In genomic region chr15:63392355-63393009, GRCh38 we compare ENCODE assay signal across 19 cellular contexts. TPM values are rescaled to one million over a fixed set of nuclear protein-coding genes. Genes with fewer than 3 reads are reported as not detected.
DNase-seq lines count a peak whose midpoint lies in the region; ATAC-seq, FAIRE-seq and TF ChIP-seq lines count a peak whose summit lies in the region.
"Had no signal": no experiment of that assay in that cellular context is flagged by ENCODE, and none has a peak within 500 bp of the region (broad histone marks: within the 10 kb centered on the region; RNA-seq: fewer than 3 reads in every experiment).

No MANE protein-coding gene starts in this region.

- H2AFZ ChIP-seq in K562 (ENCODE audit: low read depth, low read length): peak overlapping the region; percentile 91

- H3K9me1 ChIP-seq in K562 (ENCODE audit: control insufficient read depth, insufficient read depth, low read length): no peaks in the 10 kb centered on the region

- no peak for TF ChIP-seq RAD21 in K562 (CRISPR knock-in tag; conservative IDR thresholded peaks at IDR 0.05 in 1 of 2, IDR thresholded peaks at IDR 0.05 in 1 of 2)

- 2% methylated on average over 7 of the region's 7 CpGs for WGBS in K562 (ENCODE audit: insufficient coverage, low coverage, missing lambda C conversion rate)
- 19 to 22% methylated on average over 7 of the region's 7 CpGs for WGBS in thyroid gland, 2 donors
- WGBS in stomach, 5 donors: 37 to 71% (median 52%) methylated on average over 7 of the region's 7 CpGs

- H4K20me1 ChIP-seq in K562 (replicated peaks; ENCODE audit: control insufficient read depth, insufficient read depth, low read length): no peaks in the 10 kb centered on the region

- no peak for TF ChIP-seq POLR2A in breast epithelium (IDR thresholded peaks at IDR 0.05)
- no peak for TF ChIP-seq POLR2A in K562 (conservative IDR thresholded peaks at IDR 0.05)
- TF ChIP-seq POLR2A in thyroid gland (IDR thresholded peaks at IDR 0.05): peak in 1 of 2 donors; percentile 25
- TF ChIP-seq POLR2A in stomach (IDR thresholded peaks at IDR 0.05): no peak

- H3K36me3 ChIP-seq in breast epithelium (no peaks in the 10 kb centered on the region), RWPE2 (ENCODE audit: low read depth) (no peaks in the 10 kb centered on the region), K562 (ENCODE audit: control insufficient read depth, insufficient read depth, low read length) (no peaks in the 10 kb centered on the region), thyroid gland (no peaks in the 10 kb centered on the region), stomach (no peaks in the 10 kb centered on the region)
- H3K36me3 ChIP-seq: left lung, neutrophil had no signal

- H3K4me2 ChIP-seq in K562 (ENCODE audit: insufficient read depth, low read length): peak overlapping the region; percentile 79

- no peaks in the 10 kb centered on the region for H3K36me3 Mint-ChIP-seq in MCF 10A (ENCODE audit: insufficient read depth, unreplicated experiment)
- H3K36me3 Mint-ChIP-seq: activated CD8-positive, alpha-beta memory T cell treated with anti-CD3 and anti-CD28 coated beads, Interleukin-2, amount 10 ng/mL, durations not matched to agents 7 days and 5 days had no signal

- H3K79me2 ChIP-seq in K562 (ENCODE audit: control insufficient read depth, insufficient read depth, low read length): no peaks in the 10 kb centered on the region

- no peak for DNase-seq in breast epithelium (ENCODE audit: low spot score in 2 of 2)
- DNase-seq in MCF 10A (ENCODE audit: unreplicated experiment): no peak
- peak; percentile 2 for DNase-seq in RWPE2 (ENCODE audit: low spot score)
- DNase-seq in K562 (ENCODE audit: extremely low read depth in 1 of 4, low spot score in 3 of 4): peak in 3 of 4 experiments; percentile 24 to 76 (median 64)
- DNase-seq in thyroid gland: peak; percentile 53 to 62
- DNase-seq in stomach: no peak
- DNase-seq in GM03348 (ENCODE audit: low spot score): no peak
- DNase-seq: activated CD4-positive, CD25-positive, alpha-beta regulatory T cell; activated CD8-positive, alpha-beta memory T cell treated with anti-CD3 and anti-CD28 coated beads, Interleukin-2, amount 10 ng/mL, durations not matched to agents 7 days and 5 days; cerebellar nuclear complex; COR-L47; KG1; left lung; NCI-H1105 treated with DMSO at 0.1 percent for 48 hours; NCI-H524; Right ventricle myocardium superior had no signal

- ATAC-seq in RWPE2 (ENCODE audit: low read depth) (no peak), K562 (peak; percentile 48), HG02610 (IDR thresholded peaks at IDR 0.05; ENCODE audit: unreplicated experiment) (no peak)
- ATAC-seq: activated CD8-positive, alpha-beta memory T cell treated with anti-CD3 and anti-CD28 coated beads, Interleukin-2, amount 10 ng/mL, durations not matched to agents 7 days and 5 days; left lung had no signal

- H3K27me3 Mint-ChIP-seq in MCF 10A (ENCODE audit: insufficient read depth, unreplicated experiment): no peaks in the 10 kb centered on the region

- H3K4me3 ChIP-seq in breast epithelium: no peak overlapping the region
- no peak overlapping the region for H3K4me3 ChIP-seq in RWPE2 (ENCODE audit: severe bottlenecking)
- no peak overlapping the region for H3K4me3 ChIP-seq in K562
- H3K4me3 ChIP-seq in thyroid gland (replicated peaks in 1 of 3): no peak overlapping the region
- H3K4me3 ChIP-seq in stomach: no peak overlapping the region
- H3K4me3 ChIP-seq: left lung had no signal

- H3K4me1 Mint-ChIP-seq in MCF 10A (ENCODE audit: insufficient read depth, unreplicated experiment): peaks cover 6% of the 10 kb centered on the region

- H3K9me3 Mint-ChIP-seq in MCF 10A (ENCODE audit: unreplicated experiment): no peaks in the 10 kb centered on the region

- H3K9ac ChIP-seq in K562 (ENCODE audit: insufficient read depth in 1 of 2, low read depth in 2 of 2, low read length in 2 of 2): peak overlapping the region in 1 of 2 experiments; percentile 50; a peak in 1 of 4 replicates

- BruUV-seq in MCF 10A (replicated peaks; lab: Mats Ljungman, UMichigan) (no TSS peak), K562 (replicated peaks; lab: Mats Ljungman, UMichigan) (no TSS peak)

- no peak overlapping the region for H3K27ac Mint-ChIP-seq in MCF 10A (ENCODE audit: low read depth, unreplicated experiment)
- H3K27ac Mint-ChIP-seq: activated CD8-positive, alpha-beta memory T cell treated with anti-CD3 and anti-CD28 coated beads, Interleukin-2, amount 10 ng/mL, durations not matched to agents 7 days and 5 days had no signal

- intact Hi-C loops in breast epithelium (cut with DNase I; ENCODE audit: low total_unique reads) (no loop called here), MCF 10A (cut with micrococcal nuclease) (no loop called here), K562 (cut with micrococcal nuclease) (loop anchor here (5.0 kb wide), 1 partner anchor 50 kb away; no protein-coding TSS in a partner anchor), thyroid gland (cut with DNase I) (no loop called here), stomach (cut with DNase I; ENCODE audit: low total_unique reads) (loop anchor here (10.0 kb wide), 1 partner anchor 98 kb away; no protein-coding TSS in a partner anchor)

- CTCF ChIA-PET in MCF 10A (lab: Yijun Ruan, JAX) (interaction anchor here (1.2 kb wide), 1 partner anchor 10 kb away, joined by 5 read pairs; no protein-coding TSS in a partner anchor), K562 (lab: Yijun Ruan, JAX; ENCODE audit: low intra/inter-chr PET ratio) (interaction anchor here (0.6 kb wide), 1 partner anchor 142 kb away, joined by 4 read pairs; no protein-coding TSS in a partner anchor)

- no peak overlapping the region for H3K4me3 Mint-ChIP-seq in MCF 10A (ENCODE audit: unreplicated experiment)
- H3K4me3 Mint-ChIP-seq: activated CD8-positive, alpha-beta memory T cell treated with anti-CD3 and anti-CD28 coated beads, Interleukin-2, amount 10 ng/mL, durations not matched to agents 7 days and 5 days had no signal

- no peaks in the 10 kb centered on the region for H3K27me3 ChIP-seq in breast epithelium
- H3K27me3 ChIP-seq in RWPE2 (ENCODE audit: insufficient read depth, poor library complexity, severe bottlenecking): no peaks in the 10 kb centered on the region
- H3K27me3 ChIP-seq in K562 (ENCODE audit: control insufficient read depth in 2 of 2, insufficient read depth in 2 of 2, low read length in 2 of 2): no peaks in the 10 kb centered on the region
- no peaks in the 10 kb centered on the region for H3K27me3 ChIP-seq in thyroid gland
- H3K27me3 ChIP-seq in stomach: no peaks in the 10 kb centered on the region
- H3K27me3 ChIP-seq: left lung had no signal

- TF ChIP-seq EP300 in K562 (IDR thresholded peaks at IDR 0.05; ENCODE audit: low read length) (no peak), stomach (IDR thresholded peaks at IDR 0.05) (no peak)

- in situ Hi-C loops in K562 (cut with MboI): no loop called here

- peak; percentile 65 for FAIRE-seq in K562 (lab: Jason Lieb, UNC)

- TF ChIP-seq CTCF in breast epithelium (IDR thresholded peaks at IDR 0.05) (no peak), MCF 10A (IDR thresholded peaks at IDR 0.05; ENCODE audit: unreplicated experiment) (no peak), RWPE2 (IDR thresholded peaks at IDR 0.05; ENCODE audit: poor library complexity, severe bottlenecking) (no peak), K562 (IDR thresholded peaks at IDR 0.05 in 2 of 3, conservative IDR thresholded peaks at IDR 0.05 in 1 of 3; ENCODE audit: insufficient read depth in 2 of 3, low read depth in 1 of 3, low read length in 3 of 3) (no peak), thyroid gland (IDR thresholded peaks at IDR 0.05) (no peak), stomach (IDR thresholded peaks at IDR 0.05) (no peak)

- H3K4me1 ChIP-seq in breast epithelium (no peaks in the 10 kb centered on the region), RWPE2 (ENCODE audit: insufficient read depth, poor library complexity, severe bottlenecking) (peaks cover 8% of the 10 kb centered on the region), K562 (replicated peaks in 1 of 2; ENCODE audit: control insufficient read depth in 2 of 2, insufficient read depth in 2 of 2, low read length in 2 of 2) (peaks cover 22 to 68% of the 10 kb centered on the region in 2 experiments), thyroid gland (peaks cover 28 to 71% of the 10 kb centered on the region in 2 donors), stomach (peaks cover 7 to 27% (median 16%) of the 10 kb centered on the region in 4 donors)

- POLR2A ChIA-PET in MCF 10A (lab: Yijun Ruan, JAX) (interaction anchor here (0.6 to 1.3 kb wide), 2 partner anchors 12 to 64 kb away, joined by 3 to 4 read pairs; no protein-coding TSS in a partner anchor), K562 (lab: Yijun Ruan, JAX) (interaction anchor here (0.7 to 1.2 kb wide), 3 partner anchors 11 to 145 kb away, joined by 3 read pairs; partner anchors contain the start of gene CA12)

- H3K27ac ChIP-seq in breast epithelium (peak overlapping the region; percentile 56 to 57), RWPE2 (ENCODE audit: poor library complexity, severe bottlenecking) (no peak overlapping the region), K562 (ENCODE audit: extremely low read depth, low read depth, low read length) (peak overlapping the region; percentile 75), thyroid gland (peak overlapping the region; percentile 45 to 84 (median 60)), stomach (no peak overlapping the region)
- H3K27ac ChIP-seq: left lung, neutrophil had no signal

- H3K9me3 ChIP-seq in breast epithelium (no peaks in the 10 kb centered on the region), RWPE2 (ENCODE audit: severe bottlenecking) (no peaks in the 10 kb centered on the region), K562 (replicated peaks; ENCODE audit: control insufficient read depth, insufficient read depth, low read depth, low read length) (no peaks in the 10 kb centered on the region), thyroid gland (no peaks in the 10 kb centered on the region), stomach (no peaks in the 10 kb centered on the region)
- H3K9me3 ChIP-seq: left lung, neutrophil had no signal

RNA-seq across cellular contexts. Expression of gene CA12, which starts 10.8 kb away (rescaled TPM):
- 10 to 100 TPM; 11.7 to 64.5 (median 61.9) TPM for total RNA-seq in breast epithelium
- 19.6 and 20.3 TPM in 2 replicates for total RNA-seq in MCF 10A (2022)
- 0.25 and 0.33 TPM in 2 replicates for total RNA-seq in K562 (2011; cell fraction: chromatin; rRNA removed; ENCODE audit: low replicate concordance)
- not detected in 2 replicates for total RNA-seq in K562 (2011; cell fraction: nucleolus; rRNA removed)
- total RNA-seq in K562 (2011; cell fraction: nucleoplasm; rRNA removed): not detected in 2 replicates
- total RNA-seq in K562 (2014; rRNA removed): 0.16 and 0.18 TPM in 2 replicates
- total RNA-seq in K562 (2014; rRNA removed; fragmentation: Illumina TruSeq; extraction: Trizol): 0.07 and 0.13 TPM in 2 replicates
- total RNA-seq in K562 (2015; rRNA removed; fragmentation: Illumina TruSeq; extraction: Trizol): 0.22 and 0.23 TPM in 2 replicates
- total RNA-seq in K562 (2021): 0.07 and 0.09 TPM in 2 replicates
- 0.01 and 0.05 TPM in 2 replicates for polyA plus RNA-seq in K562 (2011; rRNA removed)
- polyA plus RNA-seq in K562 (2011; cell fraction: cytosol; rRNA removed): 0.09 TPM in 1 of 2 replicates, not detected in the other
- polyA plus RNA-seq in K562 (2011; cell fraction: nucleus; rRNA removed): 0.11 and 0.42 TPM in 2 replicates
- polyA plus RNA-seq in K562 (2012): 0.72 and 5.0 TPM in 2 replicates
- polyA plus RNA-seq in K562 (2014; fragmentation: Illumina TruSeq; extraction: Trizol): 0.19 and 0.47 TPM in 2 replicates
- under 1 TPM in 1 of 2 experiments, not detected in 1; 0.11 TPM for polyA plus RNA-seq in K562 (2014; fragmentation: Nextera tagmentation; extraction: Ambion mirVana)
- 0.78 and 0.89 TPM in 2 replicates for polyA plus RNA-seq in K562 (2014; rRNA removed)
- polyA minus RNA-seq in K562 (2011; rRNA and poly(A)+ RNA removed): 0.04 and 0.12 TPM in 2 replicates
- polyA minus RNA-seq in K562 (2011; cell fraction: cytosol; rRNA and poly(A)+ RNA removed): not detected in 2 replicates
- polyA minus RNA-seq in K562 (2011; cell fraction: nucleus; rRNA and poly(A)+ RNA removed): 0.11 TPM in 1 of 2 replicates, not detected in the other
- 10 to 100 TPM in 1 of 4 donors, 1 to 10 TPM in 2, under 1 TPM in 1; 0.33 to 21.9 (median 4.3) TPM for total RNA-seq in thyroid gland
- total RNA-seq in stomach: 10 to 100 TPM in 3 of 5 donors, 1 to 10 TPM in 2; 1.8 to 58.8 (median 12.5) TPM
- polyA plus RNA-seq in stomach: 10 to 100 TPM in 1 of 3 donors, 1 to 10 TPM in 1, under 1 TPM in 1; 0.46 to 22.8 (median 2.9) TPM
- total RNA-seq: mononuclear cell had no signal

Comparison
In these comparisons a context has a peak if more than half of its experiments do, and no peak if none do; other contexts are left out.
1. DNase-seq: peak in RWPE2 (single experiment), K562 (3 of 4) and thyroid gland (2 of 2); none in breast epithelium (0 of 2), MCF 10A (single experiment), stomach (single experiment) and GM03348 (single experiment).
2. H3K27ac ChIP-seq: peak in breast epithelium (2 of 2), K562 (single experiment) and thyroid gland (3 of 3); none in RWPE2 (single experiment) and stomach (0 of 5).
3. intact Hi-C loops: an anchor here in K562 (5.0 kb wide) and stomach (10.0 kb wide); none called in breast epithelium, MCF 10A and thyroid gland.